Comparison of ENCODE assay signal across 12 cellular contexts in the genomic region with DNA sequence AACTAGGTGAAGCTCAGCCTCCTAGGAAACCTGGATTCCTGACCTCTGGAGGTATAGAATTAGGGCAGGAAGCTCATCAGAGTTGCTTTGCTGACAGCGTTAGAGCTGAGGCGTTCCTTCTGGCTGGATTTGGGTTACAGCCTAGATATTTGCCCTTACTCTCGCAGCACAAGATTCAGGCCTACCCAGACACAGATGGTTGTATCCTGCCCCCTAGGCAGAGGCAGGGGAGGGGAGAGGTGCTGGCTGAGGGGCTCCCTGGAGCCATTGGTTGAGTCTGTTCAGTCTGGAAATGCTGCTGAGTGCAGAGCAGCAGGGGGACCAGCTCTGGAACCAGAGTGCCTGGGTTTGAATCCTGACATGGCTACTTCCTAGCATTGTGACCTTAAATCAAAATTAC.
DNase-seq lines count a peak whose midpoint lies in the region; ATAC-seq and TF ChIP-seq lines count a peak whose summit lies in the region.
"Had no signal": no experiment of that assay in that cellular context is flagged by ENCODE, and none has a peak within 500 bp of the region (broad histone marks: within the 10 kb centered on the region; RNA-seq: fewer than 3 reads in every experiment).

No MANE protein-coding gene starts in this region.

- POLR2A ChIA-PET in activated CD4-positive, alpha-beta memory T cell treated with anti-CD3 and anti-CD28 coated beads, Interleukin-2, amount 10 ng/mL, durations not matched to agents 7 days and 5 days (lab: Charles Lee): interaction anchor here (1.1 to 2.5 kb wide), 5 partner anchors 11 to 183 kb away, joined by 3 to 8 read pairs (median 3); partner anchors contain the start of genes FLCN and PLD6
- POLR2A ChIA-PET in OCI-LY7 (lab: Charles Lee): interaction anchor here (0.6 to 0.7 kb wide), 3 partner anchors 14 to 76 kb away, joined by 3 to 7 read pairs (median 3); no protein-coding TSS in a partner anchor

- H3K27ac ChIP-seq in heart left ventricle (peak overlapping the region in 11 of 12 donors; percentile 40 to 85 (median 72)), skin epidermis (peak overlapping the region in 15 of 21 experiments; percentile 19 to 88 (median 71)), OCI-LY7 (ENCODE audit: low read depth, low read length, poor library complexity, severe bottlenecking) (no peak overlapping the region)
- H3K27ac ChIP-seq: HL-60 had no signal

- H3K27me3 Mint-ChIP-seq in activated CD4-positive, alpha-beta memory T cell treated with anti-CD3 and anti-CD28 coated beads, Interleukin-2, amount 10 ng/mL, durations not matched to agents 7 days and 5 days: no peaks in the 10 kb centered on the region
- no peaks in the 10 kb centered on the region for H3K27me3 Mint-ChIP-seq in activated T-helper 1 cell treated with anti-CD3 and anti-CD28 coated beads, Interleukin-12 subunit alpha, Interleukin-12 subunit beta, Interleukin-2, Interleukin-4 antibody, amounts not matched to agents 30 ng/mL and 10 ng/mL and 1 ng/mL, durations not matched to agents 14 hours and 24 hours and 36 hours (ENCODE audit: insufficient read depth)

- in situ Hi-C loops in G401 (cut with HindIII; ENCODE audit: low sequenced_read_pairs): no loop called here

- TF ChIP-seq CTCF in heart left ventricle (IDR thresholded peaks at IDR 0.05) (peak in 2 of 12 donors; percentile 1 to 16), GM10266 (IDR thresholded peaks at IDR 0.05; ENCODE audit: control insufficient read depth, insufficient read depth, low read depth, missing control alignments) (no peak), OCI-LY7 (conservative IDR thresholded peaks at IDR 0.05; ENCODE audit: low read length) (no peak)

- no peaks in the 10 kb centered on the region for H3K79me2 ChIP-seq in OCI-LY7 (ENCODE audit: insufficient read depth, low read depth, low read length)

- H3K4me1 Mint-ChIP-seq in activated CD4-positive, alpha-beta memory T cell treated with anti-CD3 and anti-CD28 coated beads, Interleukin-2, amount 10 ng/mL, durations not matched to agents 7 days and 5 days: peaks cover 77% of the 10 kb centered on the region
- peaks cover 76% of the 10 kb centered on the region for H3K4me1 Mint-ChIP-seq in activated T-helper 1 cell treated with anti-CD3 and anti-CD28 coated beads, Interleukin-12 subunit alpha, Interleukin-12 subunit beta, Interleukin-2, Interleukin-4 antibody, amounts not matched to agents 30 ng/mL and 10 ng/mL and 1 ng/mL, durations not matched to agents 14 hours and 24 hours and 36 hours (ENCODE audit: low read depth)

- no peak overlapping the region for H2AFZ ChIP-seq in OCI-LY7 (ENCODE audit: low read length)

- no peaks in the 10 kb centered on the region for H3K36me3 Mint-ChIP-seq in activated CD4-positive, alpha-beta memory T cell treated with anti-CD3 and anti-CD28 coated beads, Interleukin-2, amount 10 ng/mL, durations not matched to agents 7 days and 5 days (ENCODE audit: low read depth)
- H3K36me3 Mint-ChIP-seq in activated T-helper 1 cell treated with anti-CD3 and anti-CD28 coated beads, Interleukin-12 subunit alpha, Interleukin-12 subunit beta, Interleukin-2, Interleukin-4 antibody, amounts not matched to agents 30 ng/mL and 10 ng/mL and 1 ng/mL, durations not matched to agents 14 hours and 24 hours and 36 hours (ENCODE audit: low read depth): peaks cover 4% of the 10 kb centered on the region

- no peaks in the 10 kb centered on the region for H3K9me2 ChIP-seq in OCI-LY7 (ENCODE audit: insufficient read depth, low read length)

- H3K9me3 ChIP-seq in heart left ventricle (no peaks in the 10 kb centered on the region), OCI-LY7 (ENCODE audit: low read length) (no peaks in the 10 kb centered on the region)

- no TSS peak for BruUV-seq in OCI-LY7 (replicated peaks; lab: Mats Ljungman, UMichigan)

- H3K27ac Mint-ChIP-seq in activated CD4-positive, alpha-beta memory T cell treated with anti-CD3 and anti-CD28 coated beads, Interleukin-2, amount 10 ng/mL, durations not matched to agents 7 days and 5 days: peak overlapping the region; percentile 93
- H3K27ac Mint-ChIP-seq in activated T-helper 1 cell treated with anti-CD3 and anti-CD28 coated beads, Interleukin-12 subunit alpha, Interleukin-12 subunit beta, Interleukin-2, Interleukin-4 antibody, amounts not matched to agents 30 ng/mL and 10 ng/mL and 1 ng/mL, durations not matched to agents 14 hours and 24 hours and 36 hours: no peak overlapping the region

- intact Hi-C loops in heart left ventricle (cut with DNase I): no loop called here
- intact Hi-C loops in OCI-LY7 (cut with micrococcal nuclease; ENCODE audit: unreplicated experiment): no loop called here
- intact Hi-C loops in activated T-helper 1 cell treated with anti-CD3 and anti-CD28 coated beads, Interleukin-12 subunit alpha, Interleukin-12 subunit beta, Interleukin-2, Interleukin-4 antibody, amounts not matched to agents 30 ng/mL and 10 ng/mL and 1 ng/mL, durations not matched to agents 14 hours and 24 hours and 36 hours (cut with micrococcal nuclease): no loop called here

- H3K36me3 ChIP-seq in heart left ventricle (no peaks in the 10 kb centered on the region), OCI-LY7 (ENCODE audit: insufficient read depth, low read length) (no peaks in the 10 kb centered on the region)

- H3K4me2 ChIP-seq in OCI-LY7 (ENCODE audit: low read length): no peak overlapping the region

- 0 to 21% (median 10%) methylated on average over 3 of the region's 3 CpGs for WGBS in heart left ventricle, 4 donors

- H3K4me3 Mint-ChIP-seq in activated CD4-positive, alpha-beta memory T cell treated with anti-CD3 and anti-CD28 coated beads, Interleukin-2, amount 10 ng/mL, durations not matched to agents 7 days and 5 days: no peak overlapping the region
- no peak overlapping the region for H3K4me3 Mint-ChIP-seq in activated T-helper 1 cell treated with anti-CD3 and anti-CD28 coated beads, Interleukin-12 subunit alpha, Interleukin-12 subunit beta, Interleukin-2, Interleukin-4 antibody, amounts not matched to agents 30 ng/mL and 10 ng/mL and 1 ng/mL, durations not matched to agents 14 hours and 24 hours and 36 hours

- DNase-seq in G401 (ENCODE audit: low spot score): peak; percentile 62
- no peak for DNase-seq in activated CD4-positive, alpha-beta memory T cell treated with anti-CD3 and anti-CD28 coated beads, Interleukin-2, amount 10 ng/mL, durations not matched to agents 7 days and 5 days
- no peak for DNase-seq in heart left ventricle
- DNase-seq in GM10266 (ENCODE audit: extremely low spot score): no peak
- no peak for DNase-seq in OCI-LY7 (ENCODE audit: low spot score)
- no peak for DNase-seq in RPMI8226
- DNase-seq in activated T-helper 1 cell treated with anti-CD3 and anti-CD28 coated beads, Interleukin-12 subunit alpha, Interleukin-12 subunit beta, Interleukin-2, Interleukin-4 antibody, amounts not matched to agents 30 ng/mL and 10 ng/mL and 1 ng/mL, durations not matched to agents 14 hours and 24 hours and 36 hours (ENCODE audit: low spot score): no peak
- DNase-seq: activated CD4-positive, CD25-positive, alpha-beta regulatory T cell treated with anti-CD3 and anti-CD28 coated beads, Interleukin-2, amount 50 U/mL, for 72 hours; aorta had no signal

- H3K9me3 Mint-ChIP-seq in activated CD4-positive, alpha-beta memory T cell treated with anti-CD3 and anti-CD28 coated beads, Interleukin-2, amount 10 ng/mL, durations not matched to agents 7 days and 5 days: no peaks in the 10 kb centered on the region
- no peaks in the 10 kb centered on the region for H3K9me3 Mint-ChIP-seq in activated T-helper 1 cell treated with anti-CD3 and anti-CD28 coated beads, Interleukin-12 subunit alpha, Interleukin-12 subunit beta, Interleukin-2, Interleukin-4 antibody, amounts not matched to agents 30 ng/mL and 10 ng/mL and 1 ng/mL, durations not matched to agents 14 hours and 24 hours and 36 hours

- CTCF ChIA-PET in activated CD4-positive, alpha-beta memory T cell treated with anti-CD3 and anti-CD28 coated beads, Interleukin-2, amount 10 ng/mL, durations not matched to agents 7 days and 5 days (lab: Charles Lee): interaction anchor here (0.8 to 1.0 kb wide), 2 partner anchors 10 to 21 kb away, joined by 3 read pairs; no protein-coding TSS in a partner anchor
- CTCF ChIA-PET in OCI-LY7 (lab: Charles Lee; ENCODE audit: unreplicated experiment): no interaction called here

- TF ChIP-seq POLR2A in heart left ventricle (IDR thresholded peaks at IDR 0.05): no peak

- ATAC-seq in heart left ventricle: peak in 2 of 4 donors; percentile 5 to 33

- H3K4me1 ChIP-seq in heart left ventricle (peaks cover 12 to 91% (median 71%) of the 10 kb centered on the region in 12 donors), OCI-LY7 (ENCODE audit: insufficient read depth, low read length, poor library complexity, severe bottlenecking) (peaks cover 20% of the 10 kb centered on the region)

- H4K20me1 ChIP-seq in OCI-LY7 (ENCODE audit: insufficient read depth, low read length): no peaks in the 10 kb centered on the region

- H3K27me3 ChIP-seq in heart left ventricle: no peaks in the 10 kb centered on the region

- H3K4me3 ChIP-seq in heart left ventricle: no peak overlapping the region
- no peak overlapping the region for H3K4me3 ChIP-seq in skin epidermis
- H3K4me3 ChIP-seq in OCI-LY7 (ENCODE audit: low read depth, low read length, poor library complexity, severe bottlenecking): no peak overlapping the region
- H3K4me3 ChIP-seq: lung had no signal
